19 cellular contexts compared by ENCODE assay signal in genomic region chr5:11050596-11051304, GRCh38.
DNase-seq lines count a peak whose midpoint lies in the region; ATAC-seq and TF ChIP-seq lines count a peak whose summit lies in the region.
"Had no signal": no experiment of that assay in that cellular context is flagged by ENCODE, and none has a peak within 500 bp of the region (broad histone marks: within the 10 kb centered on the region; RNA-seq: fewer than 3 reads in every experiment).

No MANE protein-coding gene starts in this region.

- no peak for TF ChIP-seq POLR2A in body of pancreas (IDR thresholded peaks at IDR 0.05)

- WGBS in body of pancreas, 2 donors, result 81 to 87% methylated on average over 3 of the region's 3 CpGs

- H3K27me3 ChIP-seq in RWPE2 (ENCODE audit: insufficient read depth, poor library complexity, severe bottlenecking) (no peaks in the 10 kb centered on the region), body of pancreas (no peaks in the 10 kb centered on the region)
- H3K27me3 ChIP-seq: adrenal gland, gastrocnemius medialis, sigmoid colon had no signal

- H3K36me3 ChIP-seq in RWPE2 (ENCODE audit: low read depth) (no peaks in the 10 kb centered on the region), body of pancreas (replicated peaks in 1 of 2; ENCODE audit: insufficient read depth in 1 of 2, low read depth in 2 of 2) (no peaks in the 10 kb centered on the region)
- H3K36me3 ChIP-seq: adrenal gland, gastrocnemius medialis, left ventricle myocardium inferior, sigmoid colon, SJSA1 had no signal

- H3K4me3 Mint-ChIP-seq in HFFc6, result no peak overlapping the region
- H3K4me3 Mint-ChIP-seq: endodermal cell, IgD-negative memory B cell had no signal

- CTCF ChIA-PET in RWPE1 (lab: Yijun Ruan, JAX), result no interaction called here

- intact Hi-C loops in body of pancreas (cut with DNase I) (no loop called here), posterior vena cava (cut with DNase I) (no loop called here)

- H3K4me3 ChIP-seq in RWPE2 (ENCODE audit: severe bottlenecking) (no peak overlapping the region), body of pancreas (no peak overlapping the region)
- H3K4me3 ChIP-seq: adrenal gland, gastrocnemius medialis, left ventricle myocardium inferior, sigmoid colon, SJSA1 had no signal

- no peaks in the 10 kb centered on the region; the same call in 1 of the 2 replicates for H3K4me1 Mint-ChIP-seq in HFFc6 (ENCODE audit: low read depth)
- H3K4me1 Mint-ChIP-seq: IgD-negative memory B cell had no signal

- H3K27ac Mint-ChIP-seq in HFFc6, result no peak overlapping the region
- H3K27ac Mint-ChIP-seq: activated T-helper 2 cell treated with anti-CD3 and anti-CD28 coated beads, Interferon-gamma antibody, Interleukin-2, Interleukin-4, amounts not matched to agents 10 μg/mL and 5 μg/mL and 100 μg/mL, durations not matched to agents 14 hours and 24 hours and 36 hours; endodermal cell; IgD-negative memory B cell had no signal

- no peaks in the 10 kb centered on the region for H3K36me3 Mint-ChIP-seq in HFFc6 (ENCODE audit: low read depth)
- H3K36me3 Mint-ChIP-seq: IgD-negative memory B cell had no signal

- H3K4me1 ChIP-seq in RWPE2 (ENCODE audit: insufficient read depth, poor library complexity, severe bottlenecking) (peaks cover 18% of the 10 kb centered on the region), body of pancreas (no peaks in the 10 kb centered on the region)
- H3K4me1 ChIP-seq: adrenal gland, gastrocnemius medialis, left ventricle myocardium inferior, sigmoid colon, SJSA1 had no signal

- POLR2A ChIA-PET in RWPE1 (lab: Yijun Ruan, JAX; ENCODE audit: low non-redundant PET), result no interaction called here

- ATAC-seq in RWPE2 (ENCODE audit: low read depth) (peak; percentile 82), body of pancreas (no peak)
- ATAC-seq: gastrocnemius medialis had no signal

- H3K9me3 ChIP-seq in RWPE2 (ENCODE audit: severe bottlenecking), result no peaks in the 10 kb centered on the region
- no peaks in the 10 kb centered on the region for H3K9me3 ChIP-seq in body of pancreas
- H3K9me3 ChIP-seq: adrenal gland, gastrocnemius medialis, left ventricle myocardium inferior, sigmoid colon, SJSA1 had no signal

- TF ChIP-seq CTCF in HFFc6 (IDR thresholded peaks at IDR 0.05) (no peak), RWPE2 (IDR thresholded peaks at IDR 0.05; ENCODE audit: poor library complexity, severe bottlenecking) (no peak), body of pancreas (IDR thresholded peaks at IDR 0.05) (no peak), RWPE1 (conservative IDR thresholded peaks at IDR 0.05; ENCODE audit: low read depth) (no peak)

- H3K27me3 Mint-ChIP-seq in HFFc6 (ENCODE audit: insufficient read depth), result peaks cover 10% of the 10 kb centered on the region; the same call in 1 of the 2 replicates

- no peaks in the 10 kb centered on the region for H3K9me3 Mint-ChIP-seq in HFFc6
- H3K9me3 Mint-ChIP-seq: activated T-helper 2 cell treated with anti-CD3 and anti-CD28 coated beads, Interferon-gamma antibody, Interleukin-2, Interleukin-4, amounts not matched to agents 10 μg/mL and 5 μg/mL and 100 μg/mL, durations not matched to agents 14 hours and 24 hours and 36 hours; endodermal cell; IgD-negative memory B cell had no signal

- H3K27ac ChIP-seq in RWPE2 (ENCODE audit: poor library complexity, severe bottlenecking), result peak overlapping the region; percentile 44
- H3K27ac ChIP-seq in body of pancreas, result no peak overlapping the region
- H3K27ac ChIP-seq in RWPE1, result no peak overlapping the region
- H3K27ac ChIP-seq: adrenal gland, gastrocnemius medialis, left ventricle myocardium inferior, sigmoid colon, SJSA1 had no signal

- peak; percentile 58 for DNase-seq in Ammon's horn (ENCODE audit: low spot score)
- peak; percentile 32 for DNase-seq in HFFc6
- no peak for DNase-seq in RWPE2 (ENCODE audit: low spot score)
- DNase-seq in globus pallidus (ENCODE audit: low spot score), result peak; percentile 68
- no peak for DNase-seq in body of pancreas
- DNase-seq in posterior vena cava (ENCODE audit: low spot score), result no peak
- DNase-seq in RWPE1 (ENCODE audit: low spot score), result no peak
- no peak for DNase-seq in activated effector memory CD4-positive, alpha-beta T cell treated with Interleukin-2 at 50 U/mL for 16 hours
- DNase-seq: endodermal cell; gastrocnemius medialis; GF-D8; left ventricle myocardium inferior; NCI-H1436; sigmoid colon; stimulated activated CD4-positive, alpha-beta T cell treated with anti-CD3 and anti-CD28 coated beads, Interleukin-2, amount 100 ng/mL, for 24 hours had no signal

Comparison
In these comparisons a context has a peak if more than half of its experiments do, and no peak if none do; other contexts are left out.
1. DNase-seq: peak in Ammon's horn (single experiment), HFFc6 (single experiment) and globus pallidus (single experiment); none in RWPE2 (single experiment), body of pancreas (0 of 4), posterior vena cava (single experiment), RWPE1 (single experiment) and activated effector memory CD4-positive, alpha-beta T cell treated with Interleukin-2 at 50 U/mL for 16 hours (single experiment).